Comparison of ENCODE assay signal across 2 cellular contexts in genomic region chr21:37065561-37066177, GRCh38.
TF ChIP-seq lines count a peak whose summit lies in the region.

No MANE protein-coding gene starts in this region.

TF ChIP-seq in IMR-90, 13 proteins besides CTCF, POLR2A, EP300 and RAD21:
- TF ChIP-seq ELK1 (IDR thresholded peaks at IDR 0.05; ENCODE audit: borderline replicate concordance, low read depth, low read length) (no peak), MXI1 (IDR thresholded peaks at IDR 0.05; ENCODE audit: borderline replicate concordance, low read depth, low read length) (no peak), CEBPB (IDR thresholded peaks at IDR 0.05; ENCODE audit: low read depth, low read length) (no peak)

TF ChIP-seq in H1, 55 proteins besides CTCF, POLR2A, EP300 and RAD21:
- TF ChIP-seq CEBPB (IDR thresholded peaks at IDR 0.05; ENCODE audit: low read depth, low read length) (peak; percentile 19; the same call in 1 of the 2 replicates), JUND (IDR thresholded peaks at IDR 0.05; ENCODE audit: low read length) (no peak)
